ENCODE assay signal across 8 cellular contexts in genomic region chr13:49792550-49793324, GRCh38. TPM values are rescaled to one million over a fixed set of nuclear protein-coding genes. Genes with fewer than 3 reads are reported as not detected.
DNase-seq lines count a peak whose midpoint lies in the region; ATAC-seq and TF ChIP-seq lines count a peak whose summit lies in the region.

KPNA3 (minus strand) TSS chr13:49792682; CDS start chr13:49792506, 176 bp downstream.

- ATAC-seq in GM19468 (IDR thresholded peaks at IDR 0.05; ENCODE audit: extremely low read depth, unreplicated experiment) = peak; percentile 90
- peak; percentile 93 for ATAC-seq in lung (ENCODE audit: insufficient read depth, low FRiP score)

- H3K27ac ChIP-seq in lung (ENCODE audit: low read depth in 1 of 2, low read length in 1 of 2) = peak within 1 kb of the TSS; percentile 89 to 99

- DNase-seq in COLO829 (ENCODE audit: low spot score) (peak; percentile 88), HS-5 (ENCODE audit: low read depth) (peak; percentile 64), NK-92 (lab: John Stamatoyannopoulos, UW; ENCODE audit: unreplicated experiment) (peak; percentile 70), lung (ENCODE audit: low spot score) (peak; percentile 95)
- peak; percentile 85 to 92 for DNase-seq in activated CD8-positive, alpha-beta memory T cell treated with anti-CD3 and anti-CD28 coated beads for 1 hour (ENCODE audit: extremely low read depth in 1 of 2, low read depth in 1 of 2)
- DNase-seq in effector CD4-positive, alpha-beta T cell = peak; percentile 93
- DNase-seq in stimulated activated CD4-positive, alpha-beta T cell treated with anti-CD3 and anti-CD28 coated beads, TNF-alpha, amount 100 ng/mL, for 4 hours (ENCODE audit: low read depth in 3 of 3) = peak; percentile 90 to 94 (median 90)

- no peaks in the 10 kb centered on the region for H3K36me3 ChIP-seq in lung (ENCODE audit: control insufficient read depth in 2 of 2, insufficient read depth in 2 of 2, low read length in 2 of 2)

- no peak for TF ChIP-seq CTCF in lung (IDR thresholded peaks at IDR 0.05; ENCODE audit: control extremely low read depth, extremely low read depth)

- H3K27me3 ChIP-seq in lung (ENCODE audit: control insufficient read depth, insufficient read depth) = no peaks in the 10 kb centered on the region

- H3K4me1 ChIP-seq in lung (ENCODE audit: control insufficient read depth in 2 of 2, insufficient read depth in 2 of 2, low read length in 2 of 2) = peaks cover 5 to 17% of the 10 kb centered on the region in 2 donors

- peak within 1 kb of the TSS; percentile 87 for H3K4me3 ChIP-seq in lung

- 0% methylated on average over 56 to 70 of the region's 71 CpGs for WGBS in lung, 2 donors

- no peaks in the 10 kb centered on the region for H3K9me3 ChIP-seq in lung (ENCODE audit: control insufficient read depth in 2 of 2, insufficient read depth in 1 of 2, low read length in 1 of 2)

RNA-seq across cellular contexts. Expression of gene KPNA3, which starts in this region (rescaled TPM):
- total RNA-seq in lung = 10 to 100 TPM; 30.6 to 41.6 TPM
- 10 to 100 TPM; 16.2 to 17.7 TPM for polyA plus RNA-seq in lung

Comparison
In these comparisons a context has a peak if more than half of its experiments do, and no peak if none do; other contexts are left out.
1. Peak in every context shown above with its lines: DNase-seq, ATAC-seq, H3K4me3 ChIP-seq and H3K27ac ChIP-seq.